ENCODE assay signal across 6 cellular contexts in the genomic region with DNA sequence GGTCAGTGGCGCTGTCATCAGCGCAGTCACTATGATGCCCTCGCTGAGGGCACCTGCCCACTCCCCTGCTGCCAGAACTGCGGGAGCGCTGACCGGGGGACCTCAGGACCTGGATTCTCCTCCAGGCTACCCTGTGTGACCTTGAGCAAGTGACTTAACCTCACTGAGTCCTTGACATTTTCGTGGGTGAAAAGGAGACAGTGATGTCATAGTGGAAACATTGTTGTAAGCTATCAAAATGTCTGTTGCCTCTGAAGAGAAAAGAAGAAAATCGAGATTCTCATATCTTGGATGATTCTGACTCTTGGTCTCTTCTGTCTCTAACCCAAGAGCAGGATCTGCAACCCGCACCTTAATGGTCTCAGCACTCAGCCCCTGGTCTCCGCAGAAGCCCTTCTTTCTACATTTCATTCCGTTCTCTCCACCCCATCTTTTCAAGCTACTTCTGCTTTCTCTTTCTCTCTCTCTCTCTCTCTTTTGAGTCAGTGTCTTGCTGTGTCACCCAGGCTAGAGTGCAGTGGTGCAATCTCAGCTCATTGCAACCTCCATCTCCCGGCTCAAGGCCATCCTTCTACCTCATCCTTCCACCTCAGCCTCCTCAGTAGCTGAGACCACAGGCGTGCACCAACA.
A peak's percentile ranks its signal among the peaks of the same experiment; 100 is the strongest.
DNase-seq lines count a peak whose midpoint lies in the region; ATAC-seq and TF ChIP-seq lines count a peak whose summit lies in the region.

No MANE protein-coding gene starts in this region.

- peaks cover 36% of the 10 kb centered on the region for H3K4me1 Mint-ChIP-seq in nephron

- H3K4me3 ChIP-seq in astrocyte of the cerebellum (ENCODE audit: low read depth, low read length), result peak overlapping the region; percentile 37

- no peaks in the 10 kb centered on the region for H3K36me3 Mint-ChIP-seq in nephron (ENCODE audit: low read depth)

- peaks cover 76% of the 10 kb centered on the region for H3K27me3 Mint-ChIP-seq in nephron (ENCODE audit: low read depth)

- peak; percentile 19 for DNase-seq in KG1 (lab: John Stamatoyannopoulos, UW)
- no peak for DNase-seq in astrocyte of the cerebellum (ENCODE audit: low read depth)
- DNase-seq in NCI-H1694 (lab: John Stamatoyannopoulos, UW), result no peak
- DNase-seq in COR-L47 (lab: John Stamatoyannopoulos, UW), result no peak

- TF ChIP-seq CTCF in astrocyte of the cerebellum (IDR thresholded peaks at IDR 0.05; ENCODE audit: low read depth, low read length, missing control alignments) (no peak), nephron (IDR thresholded peaks at IDR 0.05; ENCODE audit: unreplicated experiment in 3 of 3) (no peak)

- no peak overlapping the region for H3K27ac Mint-ChIP-seq in nephron

- no peaks in the 10 kb centered on the region for H3K9me3 Mint-ChIP-seq in nephron

- ATAC-seq in GM19351 (IDR thresholded peaks at IDR 0.05; ENCODE audit: unreplicated experiment), result peak; percentile 32

- H3K4me3 Mint-ChIP-seq in nephron, result peak overlapping the region; percentile 56 to 81 (median 64)

- in situ Hi-C loops in astrocyte of the cerebellum (cut with HindIII; ENCODE audit: low sequenced_read_pairs), result no loop called here
